In the genomic region with DNA sequence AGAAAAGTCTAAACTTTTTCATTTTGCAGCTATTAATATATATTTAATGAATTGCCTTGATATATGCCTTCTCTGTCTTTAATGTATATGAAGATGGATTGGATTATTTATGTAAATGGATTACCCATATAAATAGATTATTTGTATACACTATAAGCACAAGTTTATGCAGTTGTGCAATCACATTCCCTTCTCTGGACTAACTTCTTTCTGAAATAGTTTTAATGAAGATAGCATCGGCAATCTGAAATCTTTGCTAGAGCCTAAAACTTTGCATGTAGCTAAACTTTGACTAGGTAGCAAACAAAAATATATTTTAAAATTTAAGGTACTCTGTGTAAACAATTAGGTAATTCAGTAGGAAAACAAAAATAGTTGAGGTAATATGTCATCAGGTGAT, we compare ENCODE assay signal across 35 cellular contexts.
"Had no signal": no experiment of that assay in that cellular context is flagged by ENCODE, and none has a peak within 500 bp of the region (broad histone marks: within the 10 kb centered on the region; RNA-seq: fewer than 3 reads in every experiment).

No MANE protein-coding gene starts in this region.

- ATAC-seq: activated CD4-positive, alpha-beta T cell treated with anti-CD3 and anti-CD28 coated beads for 36 hours; activated CD4-positive, CD25-positive, alpha-beta regulatory T cell treated with anti-CD3 and anti-CD28 coated beads, Interleukin-2, amount 50 U/mL, for 24 hours; activated CD8-positive, alpha-beta memory T cell treated with anti-CD3 and anti-CD28 coated beads, Interleukin-2, amount 10 ng/mL, durations not matched to agents 7 days and 5 days; activated CD8-positive, alpha-beta T cell treated with anti-CD3 and anti-CD28 coated beads, Interleukin-2, amount 10 ng/mL, durations not matched to agents 7 days and 5 days; activated naive CD8-positive, alpha-beta T cell treated with anti-CD3 and anti-CD28 coated beads, Interleukin-2, amount 50 U/mL, for 24 hours had no signal

- H3K4me3 Mint-ChIP-seq: activated CD4-positive, alpha-beta memory T cell treated with anti-CD3 and anti-CD28 coated beads, Interleukin-2, amount 10 ng/mL, durations not matched to agents 7 days and 5 days; activated CD4-positive, alpha-beta T cell treated with anti-CD3 and anti-CD28 coated beads for 36 hours; activated CD4-positive, alpha-beta T cell treated with anti-CD3 and anti-CD28 coated beads, Interleukin-2, amount 10 ng/mL, durations not matched to agents 7 days and 5 days; activated CD8-positive, alpha-beta memory T cell treated with anti-CD3 and anti-CD28 coated beads, Interleukin-2, amount 10 ng/mL, durations not matched to agents 7 days and 5 days; activated CD8-positive, alpha-beta T cell treated with anti-CD3 and anti-CD28 coated beads, Interleukin-2, amount 10 ng/mL, durations not matched to agents 7 days and 5 days; activated naive CD4-positive, alpha-beta T cell treated with anti-CD3 and anti-CD28 coated beads, Interleukin-2, amount 10 ng/mL, durations not matched to agents 7 days and 5 days; activated naive CD4-positive, alpha-beta T cell treated with anti-CD3 and anti-CD28 coated beads, Interleukin-2, amount 50 U/mL, for 24 hours; activated naive CD8-positive, alpha-beta T cell; activated naive CD8-positive, alpha-beta T cell treated with anti-CD3 and anti-CD28 coated beads, Interleukin-2, amount 10 ng/mL, durations not matched to agents 7 days and 5 days; activated naive CD8-positive, alpha-beta T cell treated with anti-CD3 and anti-CD28 coated beads, Interleukin-2, amount 50 U/mL, for 24 hours; activated T-cell treated with anti-CD3 and anti-CD28 coated beads, Interleukin-2, amount 50 U/mL, for 24 hours; brain; central memory CD8-positive, alpha-beta T cell; T-helper 1 cell treated with Interleukin-12 subunit alpha and Interleukin-12 subunit beta and Interleukin-4 antibody, amounts not matched to agents 30 μg/mL and 1 μg/mL, for 36 hours; T-helper 2 cell treated with Interferon-gamma antibody and Interleukin-4, amounts not matched to agents 5 μg/mL and 100 μg/mL, for 36 hours had no signal

- H3K36me3 ChIP-seq: ascending aorta, cardiac muscle cell had no signal

- H3K27ac ChIP-seq: VCaP had no signal

- H3K27me3 ChIP-seq: ascending aorta, cardiac muscle cell had no signal

- DNase-seq: activated CD4-positive, alpha-beta memory T cell treated with anti-CD3 and anti-CD28 coated beads, Interleukin-2, amount 10 ng/mL, durations not matched to agents 7 days and 5 days; activated CD4-positive, alpha-beta T cell treated with anti-CD3 and anti-CD28 coated beads for 1 hour; activated CD4-positive, alpha-beta T cell treated with anti-CD3 and anti-CD28 coated beads for 36 hours; activated CD4-positive, alpha-beta T cell treated with anti-CD3 and anti-CD28 coated beads for 48 hours; activated CD4-positive, alpha-beta T cell treated with anti-CD3 and anti-CD28 coated beads, Interleukin-2, amount 10 ng/mL, durations not matched to agents 7 days and 5 days; activated CD4-positive, alpha-beta T cell treated with anti-CD3 and anti-CD28 coated beads, Interleukin-2, amount 50 U/mL, for 48 hours; activated CD4-positive, CD25-positive, alpha-beta regulatory T cell; activated CD8-positive, alpha-beta memory T cell treated with anti-CD3 and anti-CD28 coated beads for 24 hours; activated CD8-positive, alpha-beta memory T cell treated with anti-CD3 and anti-CD28 coated beads, Interleukin-2, amount 10 ng/mL, durations not matched to agents 7 days and 5 days; activated CD8-positive, alpha-beta memory T cell treated with anti-CD3 and anti-CD28 coated beads, Interleukin-2, amount 50 U/mL, for 48 hours; activated CD8-positive, alpha-beta T cell treated with anti-CD3 and anti-CD28 coated beads, Interleukin-2, amount 10 ng/mL, durations not matched to agents 7 days and 5 days; activated effector memory CD4-positive, alpha-beta T cell treated with Interleukin-2 at 50 U/mL for 16 hours; activated gamma-delta T cell; activated naive CD4-positive, alpha-beta T cell treated with anti-CD3 and anti-CD28 coated beads, Interleukin-2, amount 10 ng/mL, durations not matched to agents 7 days and 5 days; activated naive CD4-positive, alpha-beta T cell treated with Interleukin-2 at 50 U/mL for 16 hours; activated naive CD8-positive, alpha-beta T cell treated with anti-CD3 and anti-CD28 coated beads, Interleukin-2, amount 10 ng/mL, durations not matched to agents 7 days and 5 days; activated naive CD8-positive, alpha-beta T cell treated with anti-CD3 and anti-CD28 coated beads, Interleukin-2, amount 50 U/mL, for 24 hours; activated T-cell treated with anti-CD3 and anti-CD28 coated beads, Interleukin-2, amount 50 U/mL, for 24 hours; activated T-cell treated with anti-CD3 and anti-CD28 coated beads, Interleukin-2, amount 50 U/mL, for 48 hours; caudate nucleus; cerebellar nuclear complex; T-helper 1 cell; T-helper 2 cell; T-helper 9 cell had no signal

- H3K9me3 ChIP-seq: ascending aorta had no signal

- H3K36me3 Mint-ChIP-seq: activated CD8-positive, alpha-beta memory T cell treated with anti-CD3 and anti-CD28 coated beads, Interleukin-2, amount 10 ng/mL, durations not matched to agents 7 days and 5 days; activated naive CD4-positive, alpha-beta T cell treated with anti-CD3 and anti-CD28 coated beads, Interleukin-2, amount 10 ng/mL, durations not matched to agents 7 days and 5 days; activated naive CD4-positive, alpha-beta T cell treated with anti-CD3 and anti-CD28 coated beads, Interleukin-2, amount 50 U/mL, for 24 hours; activated naive CD8-positive, alpha-beta T cell; activated naive CD8-positive, alpha-beta T cell treated with anti-CD3 and anti-CD28 coated beads, Interleukin-2, amount 10 ng/mL, durations not matched to agents 7 days and 5 days had no signal

- H3K27me3 Mint-ChIP-seq: activated CD4-positive, alpha-beta memory T cell treated with anti-CD3 and anti-CD28 coated beads, Interleukin-2, amount 10 ng/mL, durations not matched to agents 7 days and 5 days; activated CD4-positive, alpha-beta T cell treated with anti-CD3 and anti-CD28 coated beads for 36 hours; activated CD4-positive, alpha-beta T cell treated with anti-CD3 and anti-CD28 coated beads, Interleukin-2, amount 10 ng/mL, durations not matched to agents 7 days and 5 days; activated CD8-positive, alpha-beta memory T cell treated with anti-CD3 and anti-CD28 coated beads, Interleukin-2, amount 10 ng/mL, durations not matched to agents 7 days and 5 days; activated naive CD4-positive, alpha-beta T cell treated with anti-CD3 and anti-CD28 coated beads, Interleukin-2, amount 10 ng/mL, durations not matched to agents 7 days and 5 days; activated naive CD4-positive, alpha-beta T cell treated with anti-CD3 and anti-CD28 coated beads, Interleukin-2, amount 50 U/mL, for 24 hours; activated naive CD8-positive, alpha-beta T cell; activated naive CD8-positive, alpha-beta T cell treated with anti-CD3 and anti-CD28 coated beads, Interleukin-2, amount 10 ng/mL, durations not matched to agents 7 days and 5 days; activated naive CD8-positive, alpha-beta T cell treated with anti-CD3 and anti-CD28 coated beads, Interleukin-2, amount 50 U/mL, for 24 hours; activated T-cell treated with anti-CD3 and anti-CD28 coated beads, Interleukin-2, amount 50 U/mL, for 24 hours; brain; central memory CD8-positive, alpha-beta T cell had no signal

- H3K4me1 Mint-ChIP-seq: activated CD4-positive, alpha-beta memory T cell treated with anti-CD3 and anti-CD28 coated beads, Interleukin-2, amount 10 ng/mL, durations not matched to agents 7 days and 5 days; activated CD4-positive, alpha-beta T cell treated with anti-CD3 and anti-CD28 coated beads for 36 hours; activated CD4-positive, alpha-beta T cell treated with anti-CD3 and anti-CD28 coated beads, Interleukin-2, amount 10 ng/mL, durations not matched to agents 7 days and 5 days; activated CD8-positive, alpha-beta memory T cell treated with anti-CD3 and anti-CD28 coated beads, Interleukin-2, amount 10 ng/mL, durations not matched to agents 7 days and 5 days; activated naive CD4-positive, alpha-beta T cell treated with anti-CD3 and anti-CD28 coated beads, Interleukin-2, amount 10 ng/mL, durations not matched to agents 7 days and 5 days; activated naive CD4-positive, alpha-beta T cell treated with anti-CD3 and anti-CD28 coated beads, Interleukin-2, amount 50 U/mL, for 24 hours; activated naive CD8-positive, alpha-beta T cell treated with anti-CD3 and anti-CD28 coated beads, Interleukin-2, amount 10 ng/mL, durations not matched to agents 7 days and 5 days; activated naive CD8-positive, alpha-beta T cell treated with anti-CD3 and anti-CD28 coated beads, Interleukin-2, amount 50 U/mL, for 24 hours; central memory CD8-positive, alpha-beta T cell had no signal

- H3K9me3 Mint-ChIP-seq: activated CD4-positive, alpha-beta memory T cell treated with anti-CD3 and anti-CD28 coated beads, Interleukin-2, amount 10 ng/mL, durations not matched to agents 7 days and 5 days; activated CD4-positive, alpha-beta T cell treated with anti-CD3 and anti-CD28 coated beads, Interleukin-2, amount 10 ng/mL, durations not matched to agents 7 days and 5 days; activated naive CD4-positive, alpha-beta T cell treated with anti-CD3 and anti-CD28 coated beads, Interleukin-2, amount 50 U/mL, for 24 hours; activated naive CD8-positive, alpha-beta T cell treated with anti-CD3 and anti-CD28 coated beads, Interleukin-2, amount 10 ng/mL, durations not matched to agents 7 days and 5 days; brain; T-helper 1 cell treated with Interleukin-12 subunit alpha and Interleukin-12 subunit beta and Interleukin-4 antibody, amounts not matched to agents 30 μg/mL and 1 μg/mL, for 36 hours had no signal

- H3K27ac Mint-ChIP-seq: activated CD4-positive, alpha-beta memory T cell treated with anti-CD3 and anti-CD28 coated beads, Interleukin-2, amount 10 ng/mL, durations not matched to agents 7 days and 5 days; activated CD4-positive, alpha-beta T cell treated with anti-CD3 and anti-CD28 coated beads for 36 hours; activated CD4-positive, alpha-beta T cell treated with anti-CD3 and anti-CD28 coated beads, Interleukin-2, amount 10 ng/mL, durations not matched to agents 7 days and 5 days; activated CD8-positive, alpha-beta memory T cell treated with anti-CD3 and anti-CD28 coated beads, Interleukin-2, amount 10 ng/mL, durations not matched to agents 7 days and 5 days; activated CD8-positive, alpha-beta T cell treated with anti-CD3 and anti-CD28 coated beads, Interleukin-2, amount 10 ng/mL, durations not matched to agents 7 days and 5 days; activated naive CD4-positive, alpha-beta T cell treated with anti-CD3 and anti-CD28 coated beads, Interleukin-2, amount 10 ng/mL, durations not matched to agents 7 days and 5 days; activated naive CD4-positive, alpha-beta T cell treated with anti-CD3 and anti-CD28 coated beads, Interleukin-2, amount 50 U/mL, for 24 hours; activated naive CD8-positive, alpha-beta T cell; activated naive CD8-positive, alpha-beta T cell treated with anti-CD3 and anti-CD28 coated beads, Interleukin-2, amount 10 ng/mL, durations not matched to agents 7 days and 5 days; activated naive CD8-positive, alpha-beta T cell treated with anti-CD3 and anti-CD28 coated beads, Interleukin-2, amount 50 U/mL, for 24 hours; activated T-cell treated with anti-CD3 and anti-CD28 coated beads, Interleukin-2, amount 50 U/mL, for 24 hours; activated T-helper 2 cell treated with anti-CD3 and anti-CD28 coated beads, Interferon-gamma antibody, Interleukin-2, Interleukin-4, amounts not matched to agents 10 μg/mL and 5 μg/mL and 100 μg/mL, durations not matched to agents 14 hours and 24 hours and 36 hours; brain; T-helper 1 cell treated with Interleukin-12 subunit alpha and Interleukin-12 subunit beta and Interleukin-4 antibody, amounts not matched to agents 30 μg/mL and 1 μg/mL, for 36 hours; T-helper 2 cell treated with Interferon-gamma antibody and Interleukin-4, amounts not matched to agents 5 μg/mL and 100 μg/mL, for 36 hours had no signal

- H3K4me3 ChIP-seq: ascending aorta, cardiac muscle cell had no signal
